In the genomic region with DNA sequence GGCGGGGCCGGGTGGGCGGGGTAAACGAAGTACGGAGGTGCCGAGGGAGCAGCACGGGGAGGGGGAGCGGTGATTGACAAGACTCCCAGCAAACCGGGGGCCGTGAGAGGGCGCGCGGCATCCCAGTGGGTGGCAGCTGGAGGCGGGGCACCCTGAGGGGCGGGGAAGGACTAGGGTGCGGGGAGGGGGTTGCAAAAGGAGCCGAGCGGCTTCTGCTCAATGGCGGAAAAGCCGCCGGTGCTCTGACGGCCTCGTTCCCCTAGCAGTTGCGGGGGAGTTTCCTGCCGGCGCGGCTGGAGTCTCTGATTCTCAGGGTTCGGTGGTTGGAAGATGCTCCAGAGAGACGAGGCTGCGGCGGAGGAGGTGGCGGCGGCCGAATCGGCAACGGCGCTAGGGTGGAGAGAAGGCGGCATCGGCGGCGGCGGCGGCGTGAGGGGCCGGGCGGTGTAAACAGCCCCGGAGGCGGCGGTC, we compare ENCODE assay signal across 8 cellular contexts. TPM values are rescaled to one million over a fixed set of nuclear protein-coding genes. Genes with fewer than 3 reads are reported as not detected.
A peak's percentile ranks its signal among the peaks of the same experiment; 100 is the strongest.
DNase-seq lines count a peak whose midpoint lies in the region; ATAC-seq and TF ChIP-seq lines count a peak whose summit lies in the region.

A gene (plus strand): TSS at position 192 of the 471 bp plus-strand sequence. CDS start 32,325 bp downstream, outside the sequence.

- DNase-seq in 8988T (peak; percentile 90), dermis blood vessel endothelial cell (no peak), mucosa of descending colon (peak in 2 of 3 donors; percentile 100), HPDE6-E6E7 (ENCODE audit: extremely low spot score) (no peak)
- peak; percentile 100 for DNase-seq in activated CD4-positive, alpha-beta T cell treated with anti-CD3 and anti-CD28 coated beads for 48 hours
- peak; percentile 100 for DNase-seq in stimulated activated CD8-positive, alpha-beta memory T cell treated with anti-CD3 and anti-CD28 coated beads, Interleukin-4, amount 100 ng/mL, for 24 hours (ENCODE audit: low read depth)

- intact Hi-C loops in mucosa of descending colon (cut with DNase I, micrococcal nuclease) = no loop called here

- peaks cover 4% of the 10 kb centered on the region for H3K9me3 ChIP-seq in mucosa of descending colon

- peaks cover 12% of the 10 kb centered on the region for H3K4me1 ChIP-seq in mucosa of descending colon (ENCODE audit: low read depth)

- no peak for TF ChIP-seq CTCF in mucosa of descending colon (IDR thresholded peaks at IDR 0.05)

- H3K36me3 ChIP-seq in mucosa of descending colon (ENCODE audit: low read depth) = peaks cover 5% of the 10 kb centered on the region

- peak within 1 kb of the TSS; percentile 96 for H3K4me3 ChIP-seq in mucosa of descending colon

- ATAC-seq in GM19351 (IDR thresholded peaks at IDR 0.05; ENCODE audit: unreplicated experiment) (peak; percentile 72), HG03469 (IDR thresholded peaks at IDR 0.05; ENCODE audit: unreplicated experiment) (peak; percentile 28), mucosa of descending colon (peak; percentile 86)

RNA-seq across cellular contexts. Expression of the gene that starts here (rescaled TPM):
- total RNA-seq in dermis blood vessel endothelial cell (23.3 and 26.2 TPM in 2 replicates), mucosa of descending colon (10 to 100 TPM; 59.8 to 75.4 (median 65.2) TPM)

Comparison
In these comparisons a context has a peak if more than half of its experiments do, and no peak if none do; other contexts are left out.
1. DNase-seq: peak in 8988T (single experiment), activated CD4-positive, alpha-beta T cell treated with anti-CD3 and anti-CD28 coated beads for 48 hours (single experiment), mucosa of descending colon (2 of 3) and stimulated activated CD8-positive, alpha-beta memory T cell treated with anti-CD3 and anti-CD28 coated beads, Interleukin-4, amount 100 ng/mL, for 24 hours (single experiment); none in dermis blood vessel endothelial cell (single experiment) and HPDE6-E6E7 (single experiment).
2. ATAC-seq: peak in every context shown above with its lines; median percentile 86 in mucosa of descending colon; 72 in GM19351; 28 in HG03469.